8 cellular contexts compared by ENCODE assay signal in the genomic region with DNA sequence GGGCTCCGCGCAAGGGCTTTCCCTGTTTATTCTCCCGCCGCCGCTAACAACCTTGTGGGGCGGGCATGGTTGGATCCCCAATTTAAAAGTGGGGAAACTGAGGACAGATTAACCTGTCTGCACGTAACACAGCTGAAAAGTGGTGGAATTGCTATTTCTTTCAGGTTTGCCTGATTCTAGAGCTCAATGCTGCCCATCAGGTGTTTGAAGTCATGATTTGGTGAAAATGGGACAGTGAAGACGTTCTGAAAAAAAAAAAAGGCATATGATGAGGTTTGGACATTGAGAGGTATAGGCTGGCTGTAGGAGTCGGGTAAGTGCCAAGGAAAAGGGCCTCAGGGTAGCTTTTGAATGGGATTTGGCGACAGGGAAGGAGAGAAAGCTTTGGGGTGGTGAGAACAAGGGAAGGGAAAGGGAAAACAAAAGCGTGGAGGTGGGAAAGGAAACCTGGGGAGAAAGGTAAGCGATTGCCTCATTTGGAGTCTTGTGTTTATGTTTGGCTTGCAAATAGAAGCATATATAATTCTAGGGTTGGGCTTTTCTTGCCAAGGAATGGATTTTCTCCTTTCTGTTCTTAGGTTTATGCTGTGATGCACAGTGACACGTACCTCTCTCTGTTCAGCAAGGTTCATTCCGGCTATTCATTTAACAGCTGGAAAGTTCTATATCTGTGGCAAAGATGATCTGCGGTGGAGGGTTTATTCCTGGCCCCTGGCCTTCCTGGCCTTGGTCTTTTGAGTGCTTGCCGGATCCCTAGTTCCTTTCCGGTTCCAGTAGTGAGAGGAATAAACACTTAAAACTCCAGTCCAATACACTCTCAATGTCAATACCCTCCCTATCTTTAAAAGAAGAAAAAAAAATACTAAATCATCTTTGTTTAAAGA. TPM values are rescaled to one million over a fixed set of nuclear protein-coding genes. Genes with fewer than 3 reads are reported as not detected.
DNase-seq lines count a peak whose midpoint lies in the region; ATAC-seq and TF ChIP-seq lines count a peak whose summit lies in the region.

No MANE protein-coding gene starts in this region.

- H3K4me3 ChIP-seq in lower leg skin (ENCODE audit: low read depth, poor library complexity, severe bottlenecking) = peak overlapping the region; percentile 57
- peak overlapping the region; percentile 49 to 94 (median 68) for H3K4me3 ChIP-seq in upper lobe of left lung

- ATAC-seq in stimulated activated naive CD8-positive, alpha-beta T cell treated with anti-CD3 and anti-CD28 coated beads, Interleukin-15, Interleukin-2, amounts not matched to agents 100 U/mL and 50 U/mL, for 24 hours = no peak
- ATAC-seq in upper lobe of left lung (ENCODE audit: low FRiP score in 2 of 2) (no peak), HG03565 (IDR thresholded peaks at IDR 0.05; ENCODE audit: unreplicated experiment) (no peak)

- H3K9me3 Mint-ChIP-seq in stimulated activated naive CD8-positive, alpha-beta T cell treated with anti-CD3 and anti-CD28 coated beads, Interleukin-15, Interleukin-2, amounts not matched to agents 100 ng/mL and 50 ng/mL, for 24 hours = no peaks in the 10 kb centered on the region

- H3K27ac ChIP-seq in angular gyrus (ENCODE audit: low read depth, low read length) (peak overlapping the region; percentile 72), upper lobe of left lung (peak overlapping the region; percentile 92 to 97 (median 96))

- no peaks in the 10 kb centered on the region for H3K36me3 Mint-ChIP-seq in stimulated activated naive CD8-positive, alpha-beta T cell treated with anti-CD3 and anti-CD28 coated beads, Interleukin-15, Interleukin-2, amounts not matched to agents 100 ng/mL and 50 ng/mL, for 24 hours (ENCODE audit: low read depth)

- TF ChIP-seq POLR2A in lower leg skin (IDR thresholded peaks at IDR 0.05) (no peak), upper lobe of left lung (IDR thresholded peaks at IDR 0.05) (no peak)

- H3K4me1 ChIP-seq in upper lobe of left lung = peaks cover 28 to 34% (median 30%) of the 10 kb centered on the region in 4 donors

- TF ChIP-seq CTCF in lower leg skin (IDR thresholded peaks at IDR 0.05) = no peak
- no peak for TF ChIP-seq CTCF in upper lobe of left lung (IDR thresholded peaks at IDR 0.05)

- no peaks in the 10 kb centered on the region for H3K9me3 ChIP-seq in upper lobe of left lung

- H3K36me3 ChIP-seq in upper lobe of left lung = no peaks in the 10 kb centered on the region

- no peak for TF ChIP-seq EP300 in upper lobe of left lung (IDR thresholded peaks at IDR 0.05)

- no peaks in the 10 kb centered on the region for H3K27me3 Mint-ChIP-seq in stimulated activated naive CD8-positive, alpha-beta T cell treated with anti-CD3 and anti-CD28 coated beads, Interleukin-15, Interleukin-2, amounts not matched to agents 100 ng/mL and 50 ng/mL, for 24 hours

- DNase-seq in stimulated activated naive CD8-positive, alpha-beta T cell treated with anti-CD3 and anti-CD28 coated beads, Interleukin-15, Interleukin-2, amounts not matched to agents 100 U/mL and 50 U/mL, for 24 hours = no peak
- no peak for DNase-seq in lower leg skin (ENCODE audit: low spot score in 2 of 2)
- no peak for DNase-seq in upper lobe of left lung
- no peak for DNase-seq in NCI-H2196 (lab: John Stamatoyannopoulos, UW; ENCODE audit: unreplicated experiment)
- DNase-seq in T1000 (lab: John Stamatoyannopoulos, UW) = no peak

- peak overlapping the region; percentile 91 for H3K4me3 Mint-ChIP-seq in stimulated activated naive CD8-positive, alpha-beta T cell treated with anti-CD3 and anti-CD28 coated beads, Interleukin-15, Interleukin-2, amounts not matched to agents 100 ng/mL and 50 ng/mL, for 24 hours

- peak overlapping the region; percentile 82 for H3K27ac Mint-ChIP-seq in stimulated activated naive CD8-positive, alpha-beta T cell treated with anti-CD3 and anti-CD28 coated beads, Interleukin-15, Interleukin-2, amounts not matched to agents 100 ng/mL and 50 ng/mL, for 24 hours

- intact Hi-C loops in lower leg skin (cut with DNase I; ENCODE audit: low total_unique reads) = no loop called here

- H3K27me3 ChIP-seq in upper lobe of left lung = no peaks in the 10 kb centered on the region

- 8 to 11% methylated on average over 17 of the region's 17 CpGs for WGBS in lower leg skin, 2 donors
- WGBS in upper lobe of left lung, 2 donors = 8 to 9% methylated on average over 17 of the region's 17 CpGs

- H3K4me1 Mint-ChIP-seq in stimulated activated naive CD8-positive, alpha-beta T cell treated with anti-CD3 and anti-CD28 coated beads, Interleukin-15, Interleukin-2, amounts not matched to agents 100 ng/mL and 50 ng/mL, for 24 hours (ENCODE audit: low read depth) = peaks cover 42% of the 10 kb centered on the region

RNA-seq across cellular contexts. Expression of a gene that starts 2.4 kb away (rescaled TPM):
- total RNA-seq in lower leg skin = 10 to 100 TPM; 15.9 to 25.5 (median 23.6) TPM
- 10 to 100 TPM; 21.6 to 54.3 (median 37.8) TPM for total RNA-seq in upper lobe of left lung
